Comparison of ENCODE assay signal across 1 cellular context in genomic region chr4:159252491-159252890, GRCh38.
TF ChIP-seq lines count a peak whose summit lies in the region.

No MANE protein-coding gene starts in this region.

TF ChIP-seq in endothelial cell of umbilical vein, 7 proteins besides CTCF, POLR2A, EP300 and RAD21:
- TF ChIP-seq MYC (IDR thresholded peaks at IDR 0.05; ENCODE audit: low read depth, low read length) = no peak
- no peak for TF ChIP-seq JUN (IDR thresholded peaks at IDR 0.05; ENCODE audit: borderline replicate concordance, insufficient read depth, insufficient read length, low read depth)
- TF ChIP-seq EZH2 (IDR thresholded peaks at IDR 0.05; ENCODE audit: borderline replicate concordance, low read depth, low read length, severe bottlenecking) = no peak
- TF ChIP-seq POLR2AphosphoS5 (IDR thresholded peaks at IDR 0.05; ENCODE audit: insufficient read depth, low read depth, low read length) = no peak
- TF ChIP-seq MAX (IDR thresholded peaks at IDR 0.05; ENCODE audit: insufficient read depth, insufficient read length) = no peak
- TF ChIP-seq GATA2 (IDR thresholded peaks at IDR 0.05; ENCODE audit: insufficient read depth, insufficient read length, low read depth, low read length) = no peak
- TF ChIP-seq FOS (IDR thresholded peaks at IDR 0.05; ENCODE audit: borderline replicate concordance, insufficient read depth, low read length) = no peak
